Comparison of ENCODE assay signal across 20 cellular contexts in genomic region chr10:81216949-81217348, GRCh38.
"Had no signal": no experiment of that assay in that cellular context is flagged by ENCODE, and none has a peak within 500 bp of the region (broad histone marks: within the 10 kb centered on the region; RNA-seq: fewer than 3 reads in every experiment).

No MANE protein-coding gene starts in this region.

- H3K36me3 ChIP-seq: SJSA1 had no signal

- H3K27me3 ChIP-seq: SJSA1 had no signal

- H3K27ac ChIP-seq: HL-60, SJSA1, SK-N-MC had no signal

- H3K9me3 ChIP-seq: SJSA1 had no signal

- DNase-seq: KBM-7, NCI-H1092, NCI-H1105 treated with DMSO at 0.1 percent for 48 hours, NCI-H1417 treated with DMSO at 0.1 percent for 48 hours, NCI-H146, NCI-H1694 treated with DMSO at 0.1 percent for 48 hours, NCI-H1930, NCI-H2081, NCI-H2107, NCI-H2227 treated with DMSO at 0.1 percent for 48 hours, NCI-H524, NCI-H526 treated with DMSO at 0.1 percent for 48 hours, NCI-H748 treated with DMSO at 0.1 percent for 48 hours, Right ventricle myocardium superior, RPMI8226, SIG-M5, T-helper 1 cell had no signal

- H3K4me1 ChIP-seq: SJSA1 had no signal

- H3K4me3 ChIP-seq: SJSA1, SK-N-MC had no signal
